Comparison of ENCODE assay signal across 2 cellular contexts in the genomic region with DNA sequence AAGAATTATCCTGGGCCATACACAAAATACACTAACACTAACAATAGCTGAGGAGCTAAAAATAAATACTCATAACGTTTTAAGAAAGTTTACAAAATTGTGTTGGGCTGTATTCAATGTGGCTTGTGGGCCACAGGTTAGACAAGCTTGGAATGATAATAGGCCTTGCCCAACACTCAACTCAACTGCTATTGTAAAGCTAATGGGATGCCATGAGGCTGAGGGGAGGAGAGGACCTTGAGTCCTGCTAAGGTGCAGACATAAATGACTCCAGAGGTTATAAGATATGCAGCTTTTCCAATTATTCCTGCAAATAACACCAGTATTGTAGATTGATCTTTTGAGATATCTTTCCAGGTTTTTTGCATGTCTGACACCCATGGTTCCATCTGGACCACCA.
TF ChIP-seq lines count a peak whose summit lies in the region.

No MANE protein-coding gene starts in this region.

TF ChIP-seq in GM23338, 12 proteins besides CTCF, POLR2A, EP300 and RAD21:
- TF ChIP-seq, protein P1, sequence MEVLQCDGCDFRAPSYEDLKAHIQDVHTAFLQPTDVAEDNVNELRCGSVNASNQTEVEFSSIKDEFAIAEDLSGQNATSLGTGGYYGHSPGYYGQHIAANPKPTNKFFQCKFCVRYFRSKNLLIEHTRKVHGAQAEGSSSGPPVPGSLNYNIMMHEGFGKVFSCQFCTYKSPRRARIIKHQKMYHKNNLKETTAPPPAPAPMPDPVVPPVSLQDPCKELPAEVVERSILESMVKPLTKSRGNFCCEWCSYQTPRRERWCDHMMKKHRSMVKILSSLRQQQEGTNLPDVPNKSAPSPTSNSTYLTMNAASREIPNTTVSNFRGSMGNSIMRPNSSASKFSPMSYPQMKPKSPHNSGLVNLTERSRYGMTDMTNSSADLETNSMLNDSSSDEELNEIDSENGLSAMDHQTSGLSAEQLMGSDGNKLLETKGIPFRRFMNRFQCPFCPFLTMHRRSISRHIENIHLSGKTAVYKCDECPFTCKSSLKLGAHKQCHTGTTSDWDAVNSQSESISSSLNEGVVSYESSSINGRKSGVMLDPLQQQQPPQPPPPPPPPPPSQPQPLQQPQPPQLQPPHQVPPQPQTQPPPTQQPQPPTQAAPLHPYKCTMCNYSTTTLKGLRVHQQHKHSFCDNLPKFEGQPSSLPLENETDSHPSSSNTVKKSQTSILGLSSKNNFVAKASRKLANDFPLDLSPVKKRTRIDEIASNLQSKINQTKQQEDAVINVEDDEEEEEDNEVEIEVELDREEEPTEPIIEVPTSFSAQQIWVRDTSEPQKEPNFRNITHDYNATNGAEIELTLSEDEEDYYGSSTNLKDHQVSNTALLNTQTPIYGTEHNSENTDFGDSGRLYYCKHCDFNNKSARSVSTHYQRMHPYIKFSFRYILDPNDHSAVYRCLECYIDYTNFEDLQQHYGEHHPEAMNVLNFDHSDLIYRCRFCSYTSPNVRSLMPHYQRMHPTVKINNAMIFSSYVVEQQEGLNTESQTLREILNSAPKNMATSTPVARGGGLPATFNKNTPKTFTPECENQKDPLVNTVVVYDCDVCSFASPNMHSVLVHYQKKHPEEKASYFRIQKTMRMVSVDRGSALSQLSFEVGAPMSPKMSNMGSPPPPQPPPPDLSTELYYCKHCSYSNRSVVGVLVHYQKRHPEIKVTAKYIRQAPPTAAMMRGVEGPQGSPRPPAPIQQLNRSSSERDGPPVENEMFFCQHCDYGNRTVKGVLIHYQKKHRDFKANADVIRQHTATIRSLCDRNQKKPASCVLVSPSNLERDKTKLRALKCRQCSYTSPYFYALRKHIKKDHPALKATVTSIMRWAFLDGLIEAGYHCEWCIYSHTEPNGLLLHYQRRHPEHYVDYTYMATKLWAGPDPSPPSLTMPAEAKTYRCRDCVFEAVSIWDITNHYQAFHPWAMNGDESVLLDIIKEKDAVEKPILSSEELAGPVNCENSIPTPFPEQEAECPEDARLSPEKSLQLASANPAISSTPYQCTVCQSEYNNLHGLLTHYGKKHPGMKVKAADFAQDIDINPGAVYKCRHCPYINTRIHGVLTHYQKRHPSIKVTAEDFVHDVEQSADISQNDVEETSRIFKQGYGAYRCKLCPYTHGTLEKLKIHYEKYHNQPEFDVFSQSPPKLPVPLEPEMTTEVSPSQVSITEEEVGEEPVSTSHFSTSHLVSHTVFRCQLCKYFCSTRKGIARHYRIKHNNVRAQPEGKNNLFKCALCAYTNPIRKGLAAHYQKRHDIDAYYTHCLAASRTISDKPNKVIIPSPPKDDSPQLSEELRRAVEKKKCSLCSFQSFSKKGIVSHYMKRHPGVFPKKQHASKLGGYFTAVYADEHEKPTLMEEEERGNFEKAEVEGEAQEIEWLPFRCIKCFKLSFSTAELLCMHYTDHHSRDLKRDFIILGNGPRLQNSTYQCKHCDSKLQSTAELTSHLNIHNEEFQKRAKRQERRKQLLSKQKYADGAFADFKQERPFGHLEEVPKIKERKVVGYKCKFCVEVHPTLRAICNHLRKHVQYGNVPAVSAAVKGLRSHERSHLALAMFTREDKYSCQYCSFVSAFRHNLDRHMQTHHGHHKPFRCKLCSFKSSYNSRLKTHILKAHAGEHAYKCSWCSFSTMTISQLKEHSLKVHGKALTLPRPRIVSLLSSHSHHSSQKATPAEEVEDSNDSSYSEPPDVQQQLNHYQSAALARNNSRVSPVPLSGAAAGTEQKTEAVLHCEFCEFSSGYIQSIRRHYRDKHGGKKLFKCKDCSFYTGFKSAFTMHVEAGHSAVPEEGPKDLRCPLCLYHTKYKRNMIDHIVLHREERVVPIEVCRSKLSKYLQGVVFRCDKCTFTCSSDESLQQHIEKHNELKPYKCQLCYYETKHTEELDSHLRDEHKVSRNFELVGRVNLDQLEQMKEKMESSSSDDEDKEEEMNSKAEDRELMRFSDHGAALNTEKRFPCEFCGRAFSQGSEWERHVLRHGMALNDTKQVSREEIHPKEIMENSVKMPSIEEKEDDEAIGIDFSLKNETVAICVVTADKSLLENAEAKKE (CRISPR knock-in tag; IDR thresholded peaks at IDR 0.05): peak; percentile 53; the same call in 1 of the 2 replicates
- TF ChIP-seq ZNF331 (CRISPR knock-in tag; IDR thresholded peaks at IDR 0.05; ENCODE audit: low read depth): no peak

TF ChIP-seq in WTC11, 78 proteins besides CTCF, POLR2A, EP300 and RAD21 (continued from another document):
- TF ChIP-seq FOXJ3 (CRISPR knock-in tag; IDR thresholded peaks at IDR 0.05; ENCODE audit: borderline replicate concordance): no peak
- no peak for TF ChIP-seq TEAD1 (CRISPR knock-in tag; IDR thresholded peaks at IDR 0.05)
- TF ChIP-seq KAT7 (CRISPR knock-in tag; IDR thresholded peaks at IDR 0.05; ENCODE audit: borderline replicate concordance): no peak
- no peak for TF ChIP-seq NFATC4 (CRISPR knock-in tag; IDR thresholded peaks at IDR 0.05)
- no peak for TF ChIP-seq ZNF138 (CRISPR knock-in tag; conservative IDR thresholded peaks at IDR 0.05)
- TF ChIP-seq RELA (CRISPR knock-in tag; IDR thresholded peaks at IDR 0.05; ENCODE audit: borderline replicate concordance): no peak
TF ChIP-seq in WTC11: peak in this region for 0.
